In the genomic region with DNA sequence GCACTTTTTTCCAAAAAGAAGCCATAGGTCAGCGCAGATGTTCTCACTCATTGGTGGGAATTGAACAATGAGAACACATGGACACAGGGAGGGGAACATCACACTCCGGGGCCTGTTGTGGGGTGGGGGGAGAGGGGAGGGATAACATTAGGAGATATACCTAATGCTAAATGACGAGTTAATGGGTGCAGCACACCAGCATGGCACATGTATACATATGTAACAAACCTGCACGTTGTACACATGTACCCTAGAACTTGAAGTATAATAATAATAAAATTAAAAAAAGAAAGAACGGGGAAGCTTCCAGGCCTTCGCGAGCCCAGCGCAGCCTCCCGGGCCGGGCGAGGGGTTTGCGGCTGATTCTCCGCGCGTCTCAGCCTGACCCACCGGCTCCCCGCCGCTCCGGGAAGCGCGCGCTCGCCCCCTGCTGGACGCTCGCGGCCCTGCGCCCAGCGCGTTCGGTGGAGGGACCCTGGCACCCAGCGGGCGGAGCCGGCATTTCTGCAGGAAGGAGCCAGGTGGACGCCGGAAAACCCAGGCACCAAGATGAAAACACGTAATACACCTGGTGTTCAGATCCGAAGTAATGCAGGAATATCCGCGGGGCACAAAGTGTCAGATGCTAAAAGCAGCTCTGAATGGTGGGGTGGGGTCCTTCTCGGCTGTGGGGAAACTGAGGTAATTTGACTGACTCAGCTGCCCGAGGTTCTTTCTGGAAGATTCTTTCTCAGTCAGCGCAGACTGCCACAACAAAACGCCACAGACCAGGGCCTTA, we compare ENCODE assay signal across 1 cellular context.
TF ChIP-seq lines count a peak whose summit lies in the region.
"Not testable (repeated sequence)": the region's sequence is repeated elsewhere in the genome, so short reads cannot be mapped to it uniquely, and the experiment has no call there.

No MANE protein-coding gene starts in this region.

TF ChIP-seq in HepG2, 621 proteins besides CTCF, POLR2A, EP300 and RAD21 (continued from another document and continues in another):
- TF ChIP-seq, protein P1, sequence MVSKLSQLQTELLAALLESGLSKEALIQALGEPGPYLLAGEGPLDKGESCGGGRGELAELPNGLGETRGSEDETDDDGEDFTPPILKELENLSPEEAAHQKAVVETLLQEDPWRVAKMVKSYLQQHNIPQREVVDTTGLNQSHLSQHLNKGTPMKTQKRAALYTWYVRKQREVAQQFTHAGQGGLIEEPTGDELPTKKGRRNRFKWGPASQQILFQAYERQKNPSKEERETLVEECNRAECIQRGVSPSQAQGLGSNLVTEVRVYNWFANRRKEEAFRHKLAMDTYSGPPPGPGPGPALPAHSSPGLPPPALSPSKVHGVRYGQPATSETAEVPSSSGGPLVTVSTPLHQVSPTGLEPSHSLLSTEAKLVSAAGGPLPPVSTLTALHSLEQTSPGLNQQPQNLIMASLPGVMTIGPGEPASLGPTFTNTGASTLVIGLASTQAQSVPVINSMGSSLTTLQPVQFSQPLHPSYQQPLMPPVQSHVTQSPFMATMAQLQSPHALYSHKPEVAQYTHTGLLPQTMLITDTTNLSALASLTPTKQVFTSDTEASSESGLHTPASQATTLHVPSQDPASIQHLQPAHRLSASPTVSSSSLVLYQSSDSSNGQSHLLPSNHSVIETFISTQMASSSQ (IDR thresholded peaks at IDR 0.05; ENCODE audit: low read depth) = not testable (repeated sequence)
- TF ChIP-seq, protein P1 (CRISPR knock-in tag; IDR thresholded peaks at IDR 0.05; ENCODE audit: borderline replicate concordance) = peak; percentile 25; the same call in 1 of the 2 replicates
- peak; percentile 63; the same call in 1 of the 2 replicates for TF ChIP-seq GABPB1 (CRISPR knock-in tag; IDR thresholded peaks at IDR 0.05)
- TF ChIP-seq REPIN1 (CRISPR knock-in tag; IDR thresholded peaks at IDR 0.05; ENCODE audit: borderline replicate concordance, low read depth) = 0 out of 2 replicates have a peak, but pooled peaks have one; percentile 36
- TF ChIP-seq XRCC5 (optimal IDR thresholded peaks at IDR 0.05; ENCODE audit: low read length) = peak; percentile 75
- TF ChIP-seq STAG1 (CRISPR knock-in tag; IDR thresholded peaks at IDR 0.05) = peak; percentile 96
- TF ChIP-seq, protein P2, sequence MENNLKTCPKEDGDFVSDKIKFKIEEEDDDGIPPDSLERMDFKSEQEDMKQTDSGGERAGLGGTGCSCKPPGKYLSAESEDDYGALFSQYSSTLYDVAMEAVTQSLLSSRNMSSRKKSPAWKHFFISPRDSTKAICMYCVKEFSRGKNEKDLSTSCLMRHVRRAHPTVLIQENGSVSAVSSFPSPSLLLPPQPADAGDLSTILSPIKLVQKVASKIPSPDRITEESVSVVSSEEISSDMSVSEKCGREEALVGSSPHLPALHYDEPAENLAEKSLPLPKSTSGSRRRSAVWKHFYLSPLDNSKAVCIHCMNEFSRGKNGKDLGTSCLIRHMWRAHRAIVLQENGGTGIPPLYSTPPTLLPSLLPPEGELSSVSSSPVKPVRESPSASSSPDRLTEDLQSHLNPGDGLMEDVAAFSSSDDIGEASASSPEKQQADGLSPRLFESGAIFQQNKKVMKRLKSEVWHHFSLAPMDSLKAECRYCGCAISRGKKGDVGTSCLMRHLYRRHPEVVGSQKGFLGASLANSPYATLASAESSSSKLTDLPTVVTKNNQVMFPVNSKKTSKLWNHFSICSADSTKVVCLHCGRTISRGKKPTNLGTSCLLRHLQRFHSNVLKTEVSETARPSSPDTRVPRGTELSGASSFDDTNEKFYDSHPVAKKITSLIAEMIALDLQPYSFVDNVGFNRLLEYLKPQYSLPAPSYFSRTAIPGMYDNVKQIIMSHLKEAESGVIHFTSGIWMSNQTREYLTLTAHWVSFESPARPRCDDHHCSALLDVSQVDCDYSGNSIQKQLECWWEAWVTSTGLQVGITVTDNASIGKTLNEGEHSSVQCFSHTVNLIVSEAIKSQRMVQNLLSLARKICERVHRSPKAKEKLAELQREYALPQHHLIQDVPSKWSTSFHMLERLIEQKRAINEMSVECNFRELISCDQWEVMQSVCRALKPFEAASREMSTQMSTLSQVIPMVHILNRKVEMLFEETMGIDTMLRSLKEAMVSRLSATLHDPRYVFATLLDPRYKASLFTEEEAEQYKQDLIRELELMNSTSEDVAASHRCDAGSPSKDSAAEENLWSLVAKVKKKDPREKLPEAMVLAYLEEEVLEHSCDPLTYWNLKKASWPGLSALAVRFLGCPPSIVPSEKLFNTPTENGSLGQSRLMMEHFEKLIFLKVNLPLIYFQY (CRISPR knock-in tag; IDR thresholded peaks at IDR 0.05; ENCODE audit: borderline replicate concordance) = 0 out of 2 replicates have a peak, but pooled peaks have one; percentile 28
- TF ChIP-seq NFKB2 (CRISPR knock-in tag; IDR thresholded peaks at IDR 0.05; ENCODE audit: borderline replicate concordance) = peak; percentile 56; the same call in 1 of the 2 replicates
- TF ChIP-seq PATZ1 (CRISPR knock-in tag; IDR thresholded peaks at IDR 0.05) = 0 out of 2 replicates have a peak, but pooled peaks have one; percentile 36
- TF ChIP-seq EZH2 (conservative IDR thresholded peaks at IDR 0.05; ENCODE audit: low read depth, low read length) = 0 out of 2 replicates have a peak, but pooled peaks have one; percentile 40
- peak; percentile 65 for TF ChIP-seq SALL1 (CRISPR knock-in tag; IDR thresholded peaks at IDR 0.05)
- TF ChIP-seq, protein P3, sequence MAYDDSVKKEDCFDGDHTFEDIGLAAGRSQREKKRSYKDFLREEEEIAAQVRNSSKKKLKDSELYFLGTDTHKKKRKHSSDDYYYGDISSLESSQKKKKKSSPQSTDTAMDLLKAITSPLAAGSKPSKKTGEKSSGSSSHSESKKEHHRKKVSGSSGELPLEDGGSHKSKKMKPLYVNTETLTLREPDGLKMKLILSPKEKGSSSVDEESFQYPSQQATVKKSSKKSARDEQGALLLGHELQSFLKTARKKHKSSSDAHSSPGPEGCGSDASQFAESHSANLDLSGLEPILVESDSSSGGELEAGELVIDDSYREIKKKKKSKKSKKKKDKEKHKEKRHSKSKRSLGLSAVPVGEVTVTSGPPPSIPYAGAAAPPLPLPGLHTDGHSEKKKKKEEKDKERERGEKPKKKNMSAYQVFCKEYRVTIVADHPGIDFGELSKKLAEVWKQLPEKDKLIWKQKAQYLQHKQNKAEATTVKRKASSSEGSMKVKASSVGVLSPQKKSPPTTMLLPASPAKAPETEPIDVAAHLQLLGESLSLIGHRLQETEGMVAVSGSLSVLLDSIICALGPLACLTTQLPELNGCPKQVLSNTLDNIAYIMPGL (CRISPR knock-in tag; IDR thresholded peaks at IDR 0.05; ENCODE audit: borderline replicate concordance in 1 of 2, low read depth in 1 of 2) = peak in 1 of 2 experiments; percentile 42; a peak in 1 of 4 replicates
- TF ChIP-seq, protein P4, sequence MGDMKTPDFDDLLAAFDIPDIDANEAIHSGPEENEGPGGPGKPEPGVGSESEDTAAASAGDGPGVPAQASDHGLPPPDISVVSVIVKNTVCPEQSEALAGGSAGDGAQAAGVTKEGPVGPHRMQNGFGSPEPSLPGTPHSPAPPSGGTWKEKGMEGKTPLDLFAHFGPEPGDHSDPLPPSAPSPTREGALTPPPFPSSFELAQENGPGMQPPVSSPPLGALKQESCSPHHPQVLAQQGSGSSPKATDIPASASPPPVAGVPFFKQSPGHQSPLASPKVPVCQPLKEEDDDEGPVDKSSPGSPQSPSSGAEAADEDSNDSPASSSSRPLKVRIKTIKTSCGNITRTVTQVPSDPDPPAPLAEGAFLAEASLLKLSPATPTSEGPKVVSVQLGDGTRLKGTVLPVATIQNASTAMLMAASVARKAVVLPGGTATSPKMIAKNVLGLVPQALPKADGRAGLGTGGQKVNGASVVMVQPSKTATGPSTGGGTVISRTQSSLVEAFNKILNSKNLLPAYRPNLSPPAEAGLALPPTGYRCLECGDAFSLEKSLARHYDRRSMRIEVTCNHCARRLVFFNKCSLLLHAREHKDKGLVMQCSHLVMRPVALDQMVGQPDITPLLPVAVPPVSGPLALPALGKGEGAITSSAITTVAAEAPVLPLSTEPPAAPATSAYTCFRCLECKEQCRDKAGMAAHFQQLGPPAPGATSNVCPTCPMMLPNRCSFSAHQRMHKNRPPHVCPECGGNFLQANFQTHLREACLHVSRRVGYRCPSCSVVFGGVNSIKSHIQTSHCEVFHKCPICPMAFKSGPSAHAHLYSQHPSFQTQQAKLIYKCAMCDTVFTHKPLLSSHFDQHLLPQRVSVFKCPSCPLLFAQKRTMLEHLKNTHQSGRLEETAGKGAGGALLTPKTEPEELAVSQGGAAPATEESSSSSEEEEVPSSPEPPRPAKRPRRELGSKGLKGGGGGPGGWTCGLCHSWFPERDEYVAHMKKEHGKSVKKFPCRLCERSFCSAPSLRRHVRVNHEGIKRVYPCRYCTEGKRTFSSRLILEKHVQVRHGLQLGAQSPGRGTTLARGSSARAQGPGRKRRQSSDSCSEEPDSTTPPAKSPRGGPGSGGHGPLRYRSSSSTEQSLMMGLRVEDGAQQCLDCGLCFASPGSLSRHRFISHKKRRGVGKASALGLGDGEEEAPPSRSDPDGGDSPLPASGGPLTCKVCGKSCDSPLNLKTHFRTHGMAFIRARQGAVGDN (CRISPR knock-in tag; IDR thresholded peaks at IDR 0.05) = peak; percentile 34; the same call in 1 of the 2 replicates
- TF ChIP-seq MED1 (CRISPR knock-in tag; IDR thresholded peaks at IDR 0.05) = 0 out of 2 replicates have a peak, but pooled peaks have one; percentile 11
- peak; percentile 21 for TF ChIP-seq TEAD3 (CRISPR knock-in tag; optimal IDR thresholded peaks at IDR 0.05; ENCODE audit: borderline replicate concordance)
- TF ChIP-seq NONO, LCORL (IDR thresholded peaks at IDR 0.05): not testable (repeated sequence)
- 0 out of 2 replicates have a peak, but pooled peaks have one; percentile 50 for TF ChIP-seq NONO (CRISPR knock-in tag; conservative IDR thresholded peaks at IDR 0.05)
- 0 out of 2 replicates have a peak, but pooled peaks have one; percentile 27 for TF ChIP-seq ZGPAT (CRISPR knock-in tag; IDR thresholded peaks at IDR 0.05)
- TF ChIP-seq HNRNPK (IDR thresholded peaks at IDR 0.05; ENCODE audit: low read depth, low read length, poor library complexity, severe bottlenecking) = peak; percentile 44
- TF ChIP-seq HIVEP1 (CRISPR knock-in tag; IDR thresholded peaks at IDR 0.05) = 0 out of 2 replicates have a peak, but pooled peaks have one; percentile 15
- TF ChIP-seq HOXA3 (CRISPR knock-in tag; IDR thresholded peaks at IDR 0.05) = peak; percentile 36; the same call in 1 of the 2 replicates
- peak; percentile 44 for TF ChIP-seq YY1 (IDR thresholded peaks at IDR 0.05; ENCODE audit: insufficient read depth, insufficient replicate concordance, low read depth, low read length)
- peak; percentile 30; the same call in 1 of the 2 replicates for TF ChIP-seq LCORL (CRISPR knock-in tag; IDR thresholded peaks at IDR 0.05)
- TF ChIP-seq, protein P5, sequence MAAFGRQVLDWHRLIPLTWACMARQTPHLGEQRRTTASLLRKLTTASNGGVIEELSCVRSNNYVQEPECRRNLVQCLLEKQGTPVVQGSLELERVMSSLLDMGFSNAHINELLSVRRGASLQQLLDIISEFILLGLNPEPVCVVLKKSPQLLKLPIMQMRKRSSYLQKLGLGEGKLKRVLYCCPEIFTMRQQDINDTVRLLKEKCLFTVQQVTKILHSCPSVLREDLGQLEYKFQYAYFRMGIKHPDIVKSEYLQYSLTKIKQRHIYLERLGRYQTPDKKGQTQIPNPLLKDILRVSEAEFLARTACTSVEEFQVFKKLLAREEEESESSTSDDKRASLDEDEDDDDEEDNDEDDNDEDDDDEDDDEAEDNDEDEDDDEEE (CRISPR knock-in tag; IDR thresholded peaks at IDR 0.05) = 0 out of 2 replicates have a peak, but pooled peaks have one; percentile 20
- TF ChIP-seq, protein P6, sequence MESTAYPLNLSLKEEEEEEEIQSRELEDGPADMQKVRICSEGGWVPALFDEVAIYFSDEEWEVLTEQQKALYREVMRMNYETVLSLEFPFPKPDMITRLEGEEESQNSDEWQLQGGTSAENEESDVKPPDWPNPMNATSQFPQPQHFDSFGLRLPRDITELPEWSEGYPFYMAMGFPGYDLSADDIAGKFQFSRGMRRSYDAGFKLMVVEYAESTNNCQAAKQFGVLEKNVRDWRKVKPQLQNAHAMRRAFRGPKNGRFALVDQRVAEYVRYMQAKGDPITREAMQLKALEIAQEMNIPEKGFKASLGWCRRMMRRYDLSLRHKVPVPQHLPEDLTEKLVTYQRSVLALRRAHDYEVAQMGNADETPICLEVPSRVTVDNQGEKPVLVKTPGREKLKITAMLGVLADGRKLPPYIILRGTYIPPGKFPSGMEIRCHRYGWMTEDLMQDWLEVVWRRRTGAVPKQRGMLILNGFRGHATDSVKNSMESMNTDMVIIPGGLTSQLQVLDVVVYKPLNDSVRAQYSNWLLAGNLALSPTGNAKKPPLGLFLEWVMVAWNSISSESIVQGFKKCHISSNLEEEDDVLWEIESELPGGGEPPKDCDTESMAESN (CRISPR knock-in tag; conservative IDR thresholded peaks at IDR 0.05) = 0 out of 2 replicates have a peak, but pooled peaks have one; percentile 43
- 0 out of 2 replicates have a peak, but pooled peaks have one; percentile 27 for TF ChIP-seq ARHGAP35 (CRISPR knock-in tag; IDR thresholded peaks at IDR 0.05; ENCODE audit: borderline replicate concordance)
